In the genomic region with DNA sequence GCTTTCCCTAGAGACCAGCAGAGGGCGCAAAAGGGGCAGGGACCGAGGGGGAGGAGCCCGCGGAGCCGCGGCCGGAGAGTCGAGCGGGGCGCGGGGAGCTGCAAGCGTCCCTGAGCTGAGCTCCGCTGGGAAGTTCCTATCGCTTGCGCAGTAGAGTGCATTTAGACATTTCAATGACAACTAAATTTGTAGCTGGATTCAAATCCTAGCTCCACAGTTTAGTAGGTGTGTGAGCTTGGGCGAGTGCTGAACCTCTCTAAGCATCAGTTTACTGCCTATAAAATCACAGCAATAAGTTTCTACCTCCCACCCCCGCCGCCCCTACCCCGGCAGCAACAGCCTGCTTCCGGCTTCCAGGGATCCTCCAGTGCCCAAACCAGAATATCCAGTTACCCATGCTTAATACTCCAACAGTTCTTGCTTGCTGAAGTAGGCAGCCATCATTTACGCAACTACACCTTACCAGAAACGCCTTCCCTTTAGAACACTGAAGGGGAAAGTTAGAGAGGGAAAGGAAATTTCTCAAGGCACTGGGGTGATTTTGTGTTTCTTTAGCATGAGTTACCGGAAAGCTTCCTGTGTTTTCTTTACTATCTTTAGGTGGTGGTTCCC, we compare ENCODE assay signal across 8 cellular contexts. TPM values are rescaled to one million over a fixed set of nuclear protein-coding genes. Genes with fewer than 3 reads are reported as not detected.
DNase-seq lines count a peak whose midpoint lies in the region; ATAC-seq, FAIRE-seq and TF ChIP-seq lines count a peak whose summit lies in the region.

No MANE protein-coding gene starts in this region.

- H3K9me3 Mint-ChIP-seq in activated CD4-positive, alpha-beta T cell treated with anti-CD3 and anti-CD28 coated beads, Interleukin-2, amount 10 ng/mL, durations not matched to agents 7 days and 5 days: no peaks in the 10 kb centered on the region
- H3K9me3 Mint-ChIP-seq in dendritic cell treated with granulocyte-macrophage colony-stimulating factor and Interleukin-4, amounts not matched to agents 40 ng/mL and 50 ng/mL, for 4 days: no peaks in the 10 kb centered on the region

- peaks cover 32% of the 10 kb centered on the region for H3K27me3 Mint-ChIP-seq in activated CD4-positive, alpha-beta T cell treated with anti-CD3 and anti-CD28 coated beads, Interleukin-2, amount 10 ng/mL, durations not matched to agents 7 days and 5 days
- H3K27me3 Mint-ChIP-seq in dendritic cell treated with granulocyte-macrophage colony-stimulating factor and Interleukin-4, amounts not matched to agents 40 ng/mL and 50 ng/mL, for 4 days: peaks cover 2% of the 10 kb centered on the region

- no peaks in the 10 kb centered on the region for H3K79me2 ChIP-seq in HepG2 (ENCODE audit: insufficient read depth, low read length)

- H3K4me1 Mint-ChIP-seq in activated CD4-positive, alpha-beta T cell treated with anti-CD3 and anti-CD28 coated beads, Interleukin-2, amount 10 ng/mL, durations not matched to agents 7 days and 5 days: peaks cover 16% of the 10 kb centered on the region
- peaks cover 51% of the 10 kb centered on the region for H3K4me1 Mint-ChIP-seq in dendritic cell treated with granulocyte-macrophage colony-stimulating factor and Interleukin-4, amounts not matched to agents 40 ng/mL and 50 ng/mL, for 4 days (ENCODE audit: low read depth)

- no peaks in the 10 kb centered on the region for H3K36me3 Mint-ChIP-seq in activated CD4-positive, alpha-beta T cell treated with anti-CD3 and anti-CD28 coated beads, Interleukin-2, amount 10 ng/mL, durations not matched to agents 7 days and 5 days (ENCODE audit: low read depth)
- peaks cover 44% of the 10 kb centered on the region for H3K36me3 Mint-ChIP-seq in dendritic cell treated with granulocyte-macrophage colony-stimulating factor and Interleukin-4, amounts not matched to agents 40 ng/mL and 50 ng/mL, for 4 days (ENCODE audit: low read depth)

- ATAC-seq in HG03442 (IDR thresholded peaks at IDR 0.05; ENCODE audit: unreplicated experiment) (peak; percentile 75), HepG2 (peak; percentile 88)

- no peak overlapping the region for H3K9ac ChIP-seq in HepG2 (ENCODE audit: insufficient read depth, low read depth, low read length)

- no peaks in the 10 kb centered on the region for H3K36me3 ChIP-seq in HepG2 (replicated peaks in 1 of 2; ENCODE audit: control insufficient read depth in 1 of 2, insufficient read depth in 2 of 2, low read length in 2 of 2)

- no peaks in the 10 kb centered on the region for H3K4me1 ChIP-seq in HepG2 (ENCODE audit: insufficient read depth, low read length)

- POLR2A ChIA-PET in activated CD4-positive, alpha-beta T cell treated with anti-CD3 and anti-CD28 coated beads, Interleukin-2, amount 10 ng/mL, durations not matched to agents 7 days and 5 days (lab: Charles Lee): interaction anchor here (0.6 to 1.0 kb wide), 2 partner anchors 9 to 10 kb away, joined by 3 read pairs; no protein-coding TSS in a partner anchor
- POLR2A ChIA-PET in HepG2 (lab: Yijun Ruan, JAX): no interaction called here

- peak overlapping the region; percentile 49 for H3K4me2 ChIP-seq in HepG2 (ENCODE audit: low read depth, low read length)

- no TSS peak for BruUV-seq in HepG2 (replicated peaks; lab: Mats Ljungman, UMichigan)

- no peaks in the 10 kb centered on the region for H4K20me1 ChIP-seq in HepG2 (ENCODE audit: insufficient read depth, low read length)

- WGBS in HepG2 (ENCODE audit: low lambda C conversion rate): 8% methylated on average over 21 of the region's 23 CpGs

- TF ChIP-seq CTCF in AG09309 (IDR thresholded peaks at IDR 0.05; ENCODE audit: control insufficient read depth, insufficient read depth, low read depth, low read length, missing control alignments) (peak; percentile 98), HepG2 (CRISPR knock-in tag; IDR thresholded peaks at IDR 0.05) (peak; percentile 91)

- no peak for TF ChIP-seq POLR2A in HepG2 (IDR thresholded peaks at IDR 0.05; ENCODE audit: insufficient read depth in 1 of 2, low read depth in 2 of 2, low read length in 2 of 2)

- H3K27ac ChIP-seq in HepG2 (ENCODE audit: extremely low read length, insufficient read depth, low read length): no peak overlapping the region

- CTCF ChIA-PET in activated CD4-positive, alpha-beta T cell treated with anti-CD3 and anti-CD28 coated beads, Interleukin-2, amount 10 ng/mL, durations not matched to agents 7 days and 5 days (lab: Charles Lee): interaction anchor here (0.6 to 2.5 kb wide), 24 partner anchors 8 to 1614 kb away, joined by 3 to 13 read pairs (median 4); a partner anchor contains a TSS
- CTCF ChIA-PET in HepG2 (lab: Yijun Ruan, JAX; ENCODE audit: low intra/inter-chr PET ratio, low total read pairs): interaction anchor here (1.1 to 1.7 kb wide), 3 partner anchors 111 to 550 kb away, joined by 3 to 15 read pairs (median 4); no protein-coding TSS in a partner anchor

- no peak overlapping the region for H2AFZ ChIP-seq in HepG2 (ENCODE audit: low read length)

- no peak for TF ChIP-seq EP300 in HepG2 (IDR thresholded peaks at IDR 0.05; ENCODE audit: low read depth in 2 of 2, low read length in 2 of 2)
- no peak for TF ChIP-seq EP300 in HepG2 (CRISPR knock-in tag; IDR thresholded peaks at IDR 0.05; ENCODE audit: borderline replicate concordance)

- no peaks in the 10 kb centered on the region for H3K9me3 ChIP-seq in HepG2 (ENCODE audit: low read length)

- intact Hi-C loops in dendritic cell treated with granulocyte-macrophage colony-stimulating factor and Interleukin-4, amounts not matched to agents 40 ng/mL and 50 ng/mL, for 4 days (cut with micrococcal nuclease): loop anchor here (1.0 kb wide), 2 partner anchors 8 to 110 kb away; no protein-coding TSS in a partner anchor
- intact Hi-C loops in HepG2 (cut with micrococcal nuclease; ENCODE audit: unreplicated experiment): loop anchor here (2.0 kb wide), 1 partner anchor 551 kb away; no protein-coding TSS in a partner anchor

- H3K4me3 ChIP-seq in AG09309 (ENCODE audit: control insufficient read depth, low read depth, low read length): peak overlapping the region; percentile 21
- no peak overlapping the region; a peak in 1 of 6 replicates for H3K4me3 ChIP-seq in HepG2 (replicated peaks in 1 of 3; ENCODE audit: insufficient read depth in 1 of 3, low read depth in 2 of 3, low read length in 3 of 3)

- no peak for FAIRE-seq in HepG2 (lab: Jason Lieb, UNC)

- DNase-seq in AG09309 (ENCODE audit: low read depth): peak; percentile 45
- peak; percentile 80 for DNase-seq in GM19238 (ENCODE audit: insufficient read length, low spot score)
- DNase-seq in NCI-H526 (lab: John Stamatoyannopoulos, UW): peak; percentile 56 to 86
- peak; percentile 79 for DNase-seq in activated CD4-positive, alpha-beta T cell treated with anti-CD3 and anti-CD28 coated beads, Interleukin-2, amount 10 ng/mL, durations not matched to agents 7 days and 5 days
- peak; percentile 41 for DNase-seq in HepG2 (ENCODE audit: low spot score)
- DNase-seq in stimulated activated CD4-positive, alpha-beta T cell treated with anti-CD3 and anti-CD28 coated beads, Interleukin-2, amount 100 ng/mL, for 4 hours (ENCODE audit: low read depth): peak; percentile 69

- peaks cover 0 to 42% of the 10 kb centered on the region in 2 experiments; a peak in 4 of 5 replicates for H3K27me3 ChIP-seq in HepG2 (ENCODE audit: control insufficient read depth in 1 of 2, insufficient read depth in 2 of 2, low read length in 2 of 2)

- peak; percentile 55; the same call in 1 of the 2 replicates for TF ChIP-seq RAD21 in HepG2 (CRISPR knock-in tag; IDR thresholded peaks at IDR 0.05)

- no peak overlapping the region for H3K27ac Mint-ChIP-seq in activated CD4-positive, alpha-beta T cell treated with anti-CD3 and anti-CD28 coated beads, Interleukin-2, amount 10 ng/mL, durations not matched to agents 7 days and 5 days
- peak overlapping the region; percentile 24 for H3K27ac Mint-ChIP-seq in dendritic cell treated with granulocyte-macrophage colony-stimulating factor and Interleukin-4, amounts not matched to agents 40 ng/mL and 50 ng/mL, for 4 days

- in situ Hi-C loops in HepG2 (cut with HindIII; ENCODE audit: extremely low pct_ligation_motif_present, low pct_unique_long_range_greater_than_20kb): loop anchor here (10.0 kb wide), 1 partner anchor 551 kb away; no protein-coding TSS in a partner anchor

- H3K4me3 Mint-ChIP-seq in activated CD4-positive, alpha-beta T cell treated with anti-CD3 and anti-CD28 coated beads, Interleukin-2, amount 10 ng/mL, durations not matched to agents 7 days and 5 days: peak overlapping the region; percentile 8
- H3K4me3 Mint-ChIP-seq in dendritic cell treated with granulocyte-macrophage colony-stimulating factor and Interleukin-4, amounts not matched to agents 40 ng/mL and 50 ng/mL, for 4 days: peak overlapping the region; percentile 56

TF ChIP-seq in HepG2, 621 proteins besides CTCF, POLR2A, EP300 and RAD21 (continues in another document):
- TF ChIP-seq CREB1 (IDR thresholded peaks at IDR 0.05): no peak
- TF ChIP-seq CREB1 (CRISPR knock-in tag; IDR thresholded peaks at IDR 0.05): no peak
- no peak for TF ChIP-seq AGO2 (optimal IDR thresholded peaks at IDR 0.05; ENCODE audit: low read depth, low read length)
- TF ChIP-seq FOXK1 (CRISPR knock-in tag; IDR thresholded peaks at IDR 0.05; ENCODE audit: borderline replicate concordance, low read depth): no peak

RNA-seq across cellular contexts. Expression of a gene that starts 9.1 kb away (rescaled TPM):
- total RNA-seq in activated CD4-positive, alpha-beta T cell treated with anti-CD3 and anti-CD28 coated beads, Interleukin-2, amount 10 ng/mL, durations not matched to agents 7 days and 5 days: 1 to 10 TPM in 1 of 2 experiments, under 1 TPM in 1; 0.58 to 1.0 TPM
- not detected in 2 replicates for total RNA-seq in HepG2 (2016; rRNA removed; fragmentation: Illumina TruSeq; extraction: Trizol)
- total RNA-seq in HepG2 (2016; cell fraction: cytosol; rRNA removed; fragmentation: Illumina TruSeq; extraction: Trizol; ENCODE audit: low read depth): not detected in 2 replicates
- total RNA-seq in HepG2 (2016; cell fraction: insoluble cytoplasmic fraction; rRNA removed; fragmentation: Illumina TruSeq; extraction: Trizol): not detected in 2 replicates
- total RNA-seq in HepG2 (2016; cell fraction: membrane; rRNA removed; fragmentation: Illumina TruSeq; extraction: Trizol): not detected in 2 replicates
- total RNA-seq in HepG2 (2016; cell fraction: nucleus; rRNA removed; fragmentation: Illumina TruSeq; extraction: Trizol): not detected in 2 replicates
- not detected in 2 replicates for polyA plus RNA-seq in HepG2 (2011; rRNA removed)
- polyA plus RNA-seq in HepG2 (2011; cell fraction: cytosol; rRNA removed): not detected in 2 replicates
- not detected in 2 replicates for polyA plus RNA-seq in HepG2 (2011; cell fraction: nucleus; rRNA removed)
- not detected in 2 replicates for polyA plus RNA-seq in HepG2 (2012)
- polyA plus RNA-seq in HepG2 (2016; cell fraction: cytosol; fragmentation: Illumina TruSeq; extraction: Trizol; ENCODE audit: low read depth): not detected in 2 replicates
- polyA plus RNA-seq in HepG2 (2016; cell fraction: insoluble cytoplasmic fraction; fragmentation: Illumina TruSeq; extraction: Trizol; ENCODE audit: low read depth): not detected in 2 replicates
- polyA plus RNA-seq in HepG2 (2016; cell fraction: membrane; fragmentation: Illumina TruSeq; extraction: Trizol; ENCODE audit: low read depth): not detected in 2 replicates
- not detected in 2 replicates for polyA plus RNA-seq in HepG2 (2016; cell fraction: nucleus; fragmentation: Illumina TruSeq; extraction: Trizol; ENCODE audit: insufficient read depth, low read depth)
- polyA minus RNA-seq in HepG2 (2011; rRNA and poly(A)+ RNA removed; ENCODE audit: low replicate concordance): 0.05 TPM in 1 of 2 replicates, not detected in the other
- not detected in 2 replicates for polyA minus RNA-seq in HepG2 (2011; cell fraction: cytosol; rRNA and poly(A)+ RNA removed)
- polyA minus RNA-seq in HepG2 (2011; cell fraction: nucleus; rRNA and poly(A)+ RNA removed): not detected in 2 replicates
